Comparison of ENCODE assay signal across 5 cellular contexts in the genomic region with DNA sequence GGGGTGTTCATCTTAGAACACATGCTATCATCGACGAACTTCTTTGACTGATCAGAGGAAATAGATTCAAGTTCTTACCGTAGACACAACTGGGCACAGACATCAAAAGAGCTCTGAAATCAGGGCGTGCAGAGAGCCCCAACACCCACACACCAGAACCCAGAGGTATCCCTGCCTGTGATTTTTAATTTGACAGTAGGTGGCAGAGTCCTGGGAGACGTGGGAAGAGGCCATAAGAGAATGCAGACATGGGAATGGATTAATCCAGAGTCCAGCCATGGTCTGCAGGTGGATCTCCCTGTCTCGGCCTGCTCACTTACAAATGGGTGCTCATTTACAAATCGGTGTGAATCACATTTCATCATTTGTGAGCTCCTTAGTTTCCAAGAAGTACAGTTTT. TPM values are rescaled to one million over a fixed set of nuclear protein-coding genes. Genes with fewer than 3 reads are reported as not detected.
"Had no signal": no experiment of that assay in that cellular context is flagged by ENCODE, and none has a peak within 500 bp of the region (broad histone marks: within the 10 kb centered on the region; RNA-seq: fewer than 3 reads in every experiment).

No MANE protein-coding gene starts in this region.

RNA-seq across cellular contexts. Expression of a gene that starts 3.7 kb away (rescaled TPM):
- total RNA-seq: GM23248, H4, HFFc6, HT1080, IMR-90 had no signal
- polyA plus RNA-seq: GM23248, IMR-90 had no signal

RNA-seq across cellular contexts. Expression of a gene that starts 4.1 kb away (rescaled TPM):
- total RNA-seq: H4 had no signal
- polyA plus RNA-seq: GM23248 had no signal
